ENCODE assay signal across 8 cellular contexts in genomic region chr14:77000340-77001235, GRCh38. TPM values are rescaled to one million over a fixed set of nuclear protein-coding genes. Genes with fewer than 3 reads are reported as not detected.
A peak's percentile ranks its signal among the peaks of the same experiment; 100 is the strongest.
DNase-seq lines count a peak whose midpoint lies in the region; ATAC-seq lines count a peak whose summit lies in the region.

No MANE protein-coding gene starts in this region.

- peak overlapping the region; percentile 41 to 44 for H3K4me3 ChIP-seq in muscle layer of duodenum (ENCODE audit: low read depth in 1 of 2, low read length in 2 of 2)

- H3K27me3 ChIP-seq in muscle layer of duodenum (ENCODE audit: low read depth, low read length): no peaks in the 10 kb centered on the region

- no peaks in the 10 kb centered on the region for H3K4me1 ChIP-seq in muscle layer of duodenum (ENCODE audit: control insufficient read depth in 1 of 2, insufficient read depth in 2 of 2, low read length in 2 of 2)

- H3K36me3 ChIP-seq in muscle layer of duodenum (ENCODE audit: control insufficient read depth in 1 of 2, insufficient read depth in 2 of 2, low read length in 2 of 2): no peaks in the 10 kb centered on the region

- H3K27ac ChIP-seq in muscle layer of duodenum (ENCODE audit: low read length): no peak overlapping the region

- H3K9me3 ChIP-seq in muscle layer of duodenum (ENCODE audit: control insufficient read depth in 1 of 2, low read length in 2 of 2): no peaks in the 10 kb centered on the region

- peak; percentile 60 for ATAC-seq in GM19351 (IDR thresholded peaks at IDR 0.05; ENCODE audit: unreplicated experiment)
- no peak for ATAC-seq in HG03571 (IDR thresholded peaks at IDR 0.05; ENCODE audit: unreplicated experiment)
- no peak for ATAC-seq in HG03045 (IDR thresholded peaks at IDR 0.05; ENCODE audit: unreplicated experiment)
- ATAC-seq in GM19324 (IDR thresholded peaks at IDR 0.05; ENCODE audit: low FRiP score, unreplicated experiment): no peak

- DNase-seq in AG20443 (ENCODE audit: low spot score) (peak; percentile 81), NCI-H2196 treated with DMSO at 0.1 percent for 48 hours (lab: John Stamatoyannopoulos, UW; ENCODE audit: unreplicated experiment) (peak; percentile 82), cerebellum (ENCODE audit: low spot score) (peak; percentile 44)

RNA-seq across cellular contexts. Expression of gene IRF2BPL, which starts 27.9 kb away (rescaled TPM):
- 28.5 TPM for total RNA-seq in cerebellum
